ENCODE assay signal across 9 cellular contexts in genomic region chr19:36152886-36153525, GRCh38. TPM values are rescaled to one million over a fixed set of nuclear protein-coding genes. Genes with fewer than 3 reads are reported as not detected.
DNase-seq lines count a peak whose midpoint lies in the region; TF ChIP-seq lines count a peak whose summit lies in the region.
"Had no signal": no experiment of that assay in that cellular context is flagged by ENCODE, and none has a peak within 500 bp of the region (broad histone marks: within the 10 kb centered on the region; RNA-seq: fewer than 3 reads in every experiment).

No MANE protein-coding gene starts in this region.

- H3K36me3 ChIP-seq in iPS-15b (ENCODE audit: control insufficient read depth, insufficient read depth, low read length) = peaks cover 19% of the 10 kb centered on the region
- H3K36me3 ChIP-seq in suprapubic skin = peaks cover 26% of the 10 kb centered on the region

- H3K4me3 ChIP-seq in iPS-15b (ENCODE audit: low read depth, low read length) (peak overlapping the region; percentile 38), suprapubic skin (peak overlapping the region; percentile 53)

- no peak for TF ChIP-seq POLR2A in suprapubic skin (IDR thresholded peaks at IDR 0.05)

- H3K27me3 ChIP-seq in iPS-15b (ENCODE audit: control insufficient read depth, insufficient read depth, low read length) (no peaks in the 10 kb centered on the region), suprapubic skin (no peaks in the 10 kb centered on the region)

- TF ChIP-seq EP300 in suprapubic skin (IDR thresholded peaks at IDR 0.05) = no peak

- WGBS in suprapubic skin = 79% methylated on average over 12 of the region's 12 CpGs

- H3K27ac ChIP-seq in angular gyrus (ENCODE audit: low read depth, low read length) (peak overlapping the region; percentile 80), suprapubic skin (peak overlapping the region; percentile 93)

- DNase-seq in suprapubic skin (ENCODE audit: low spot score in 2 of 2) = no peak
- DNase-seq in central memory CD4-positive, alpha-beta T cell = no peak
- DNase-seq in NCI-H526 treated with DMSO at 0.1 percent for 48 hours (lab: John Stamatoyannopoulos, UW) = no peak
- DNase-seq in NCI-H146 (lab: John Stamatoyannopoulos, UW) = no peak
- DNase-seq: effector memory CD4-positive, alpha-beta T cell; kidney glomerular epithelial cell; MV-4-11 had no signal

- H3K9me3 ChIP-seq in iPS-15b (ENCODE audit: control insufficient read depth, insufficient read depth, low read length) (no peaks in the 10 kb centered on the region), suprapubic skin (no peaks in the 10 kb centered on the region)

- no peak overlapping the region for H3K9ac ChIP-seq in iPS-15b (ENCODE audit: low read depth, low read length)

- H3K4me1 ChIP-seq in iPS-15b (ENCODE audit: control insufficient read depth, insufficient read depth, low read length) (peaks cover 2% of the 10 kb centered on the region), suprapubic skin (peaks cover 40% of the 10 kb centered on the region)

- TF ChIP-seq CTCF in suprapubic skin (IDR thresholded peaks at IDR 0.05) = no peak

RNA-seq across cellular contexts. Expression of gene COX7A1, which starts 0.8 kb away (rescaled TPM):
- total RNA-seq in suprapubic skin = 10 to 100 TPM in 2 of 4 donors, 1 to 10 TPM in 2; 5.6 to 17.1 (median 11.4) TPM

RNA-seq across cellular contexts. Expression of gene CAPNS1, which starts 13.1 kb away (rescaled TPM):
- total RNA-seq in suprapubic skin = 10 to 100 TPM; 60.2 to 95.5 (median 79.2) TPM

RNA-seq across cellular contexts. Expression of gene TBCB, which starts 37.7 kb away (rescaled TPM):
- total RNA-seq in suprapubic skin = 100 to 1,000 TPM in 1 of 4 donors, 10 to 100 TPM in 3; 63.2 to 117 (median 90.5) TPM

RNA-seq across cellular contexts. Expression of gene POLR2I, which starts 38.3 kb away (rescaled TPM):
- 10 to 100 TPM; 21.8 to 57.5 (median 31.3) TPM for total RNA-seq in suprapubic skin

RNA-seq across cellular contexts. Expression of gene OVOL3, which starts 42.1 kb away (rescaled TPM):
- not detected for total RNA-seq in suprapubic skin
